ENCODE assay signal across 1 cellular context in genomic region chr19:4295972-4296771, GRCh38.
A peak's percentile ranks its signal among the peaks of the same experiment; 100 is the strongest.
TF ChIP-seq lines count a peak whose summit lies in the region.

No MANE protein-coding gene starts in this region.

TF ChIP-seq in SK-N-SH, 30 proteins besides CTCF, POLR2A, EP300 and RAD21:
- TF ChIP-seq PBX3 (IDR thresholded peaks at IDR 0.05) = no peak
- no peak for TF ChIP-seq REST (IDR thresholded peaks at IDR 0.05; ENCODE audit: low read depth, low read length)
- peak; percentile 10; the same call in 1 of the 2 replicates for TF ChIP-seq RFX5 (IDR thresholded peaks at IDR 0.05; ENCODE audit: low read length)
- TF ChIP-seq MXI1 (IDR thresholded peaks at IDR 0.05; ENCODE audit: low read depth, low read length) = peak; percentile 79
- TF ChIP-seq RXRA (IDR thresholded peaks at IDR 0.05; ENCODE audit: borderline replicate concordance, low read depth) = no peak
- TF ChIP-seq MEF2A (IDR thresholded peaks at IDR 0.05; ENCODE audit: borderline replicate concordance, low read depth) = no peak
- TF ChIP-seq CHD2 (IDR thresholded peaks at IDR 0.05; ENCODE audit: low read length, partially characterized antibody) = peak; percentile 58
- no peak for TF ChIP-seq EZH2phosphoT487 (IDR thresholded peaks at IDR 0.05; ENCODE audit: borderline replicate concordance, low read depth)
- no peak for TF ChIP-seq USF1 (IDR thresholded peaks at IDR 0.05; ENCODE audit: borderline replicate concordance, low read depth)
- TF ChIP-seq FOXJ3 (CRISPR knock-in tag; IDR thresholded peaks at IDR 0.05) = no peak; the same call in 1 of the 2 replicates
- TF ChIP-seq FOSL2 (IDR thresholded peaks at IDR 0.05; ENCODE audit: borderline replicate concordance, low read depth) = no peak
- no peak for TF ChIP-seq TCF12 (IDR thresholded peaks at IDR 0.05)
